ENCODE assay signal across 25 cellular contexts in the genomic region with DNA sequence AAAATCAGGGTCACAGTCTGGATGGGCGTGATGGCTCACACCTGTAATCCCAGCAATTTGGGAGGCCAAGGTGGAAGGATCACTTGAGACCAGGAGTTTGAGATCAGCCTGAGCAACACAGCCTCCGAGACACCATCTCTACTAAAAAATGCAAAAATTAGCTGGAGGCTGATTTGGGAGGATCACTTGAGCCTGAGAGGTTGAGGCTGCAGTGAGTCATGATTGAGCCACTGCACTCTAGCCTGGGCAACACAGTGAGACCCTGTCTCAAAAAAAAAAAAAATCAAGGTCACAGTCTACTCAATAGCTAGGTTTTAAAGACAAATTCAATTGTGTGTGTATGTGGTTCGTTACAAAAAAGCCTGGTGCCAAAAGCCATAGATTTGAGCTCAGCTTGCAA. TPM values are rescaled to one million over a fixed set of nuclear protein-coding genes. Genes with fewer than 3 reads are reported as not detected.
A peak's percentile ranks its signal among the peaks of the same experiment; 100 is the strongest.
DNase-seq lines count a peak whose midpoint lies in the region; ATAC-seq, FAIRE-seq and TF ChIP-seq lines count a peak whose summit lies in the region.
"Had no signal": no experiment of that assay in that cellular context is flagged by ENCODE, and none has a peak within 500 bp of the region (broad histone marks: within the 10 kb centered on the region; RNA-seq: fewer than 3 reads in every experiment).

No MANE protein-coding gene starts in this region.

- H3K4me2 ChIP-seq in HepG2 (ENCODE audit: low read depth, low read length) (no peak overlapping the region), trophoblast cell (ENCODE audit: low read length) (no peak overlapping the region)

- POLR2A ChIA-PET in HepG2 (lab: Yijun Ruan, JAX) = interaction anchor here (1.8 kb wide), 1 partner anchor 14 kb away, joined by 4 read pairs; no protein-coding TSS in a partner anchor
- POLR2A ChIA-PET in HEK293 (lab: Yijun Ruan, JAX) = no interaction called here

- no peak for TF ChIP-seq POLR2A in HepG2 (IDR thresholded peaks at IDR 0.05; ENCODE audit: insufficient read depth in 1 of 2, low read depth in 2 of 2, low read length in 2 of 2)
- no peak for TF ChIP-seq POLR2A in right lobe of liver (IDR thresholded peaks at IDR 0.05)
- no peak for TF ChIP-seq POLR2A in lower leg skin (IDR thresholded peaks at IDR 0.05)

- H3K27me3 ChIP-seq in HepG2 (ENCODE audit: control insufficient read depth in 1 of 2, insufficient read depth in 2 of 2, low read length in 2 of 2) (peaks cover 3 to 48% of the 10 kb centered on the region in 2 experiments; a peak in 3 of 5 replicates), right lobe of liver (no peaks in the 10 kb centered on the region), trophoblast cell (ENCODE audit: insufficient read depth, low read length) (no peaks in the 10 kb centered on the region)
- H3K27me3 ChIP-seq: BE2C; BLaER1 treated with 17β-estradiol and CSF1 and Interleukin-3, amounts not matched to agents 10 nM and 100 nM had no signal

- TF ChIP-seq CTCF in HepG2 (CRISPR knock-in tag; IDR thresholded peaks at IDR 0.05) = no peak
- no peak for TF ChIP-seq CTCF in right lobe of liver (IDR thresholded peaks at IDR 0.05)
- TF ChIP-seq CTCF in HEK293 (tag by site-specific recombination; IDR thresholded peaks at IDR 0.05) = no peak
- TF ChIP-seq CTCF in lower leg skin (IDR thresholded peaks at IDR 0.05) = no peak

- H3K79me1 ChIP-seq in trophoblast cell (ENCODE audit: low read length) = no peaks in the 10 kb centered on the region

- no peak for FAIRE-seq in HepG2 (lab: Jason Lieb, UNC)
- FAIRE-seq: D721Med, G401.6, GM12878, GM12892, GM18507 had no signal

- H3K18ac ChIP-seq in trophoblast cell (ENCODE audit: low read length) = no peak overlapping the region

- H3K4ac ChIP-seq in trophoblast cell (ENCODE audit: low read depth, low read length) = no peak overlapping the region

- no peak overlapping the region for H2AK5ac ChIP-seq in trophoblast cell (ENCODE audit: low read length)

- in situ Hi-C loops in HepG2 (cut with HindIII; ENCODE audit: extremely low pct_ligation_motif_present, low pct_unique_long_range_greater_than_20kb) = no loop called here

- TF ChIP-seq EP300 in HepG2 (IDR thresholded peaks at IDR 0.05; ENCODE audit: low read depth in 2 of 2, low read length in 2 of 2) (no peak), HepG2 (CRISPR knock-in tag; IDR thresholded peaks at IDR 0.05; ENCODE audit: borderline replicate concordance) (no peak)

- WGBS in HepG2 (ENCODE audit: low lambda C conversion rate) = 65% methylated on average over 3 of the region's 3 CpGs
- 77% methylated on average over 2 of the region's 3 CpGs for WGBS in right lobe of liver (ENCODE audit: insufficient coverage, low coverage, low lambda C conversion rate, missing lambda C conversion rate)
- WGBS in trophoblast cell (ENCODE audit: extremely low coverage, insufficient coverage, insufficient read length) = no CpG with 5 or more reads among the region's 3 CpGs
- 71 to 79% methylated on average over 3 of the region's 3 CpGs for WGBS in lower leg skin, 2 donors

- H2BK120ac ChIP-seq in trophoblast cell (ENCODE audit: insufficient read depth, low read length, poor library complexity) = no peak overlapping the region

- ATAC-seq in HepG2 = no peak
- ATAC-seq in right lobe of liver = no peak
- ATAC-seq: CD8-positive, alpha-beta T cell; GM12878 had no signal

- H3K9ac ChIP-seq in HepG2 (ENCODE audit: insufficient read depth, low read depth, low read length) (no peak overlapping the region), trophoblast cell (ENCODE audit: low read length) (no peak overlapping the region)
- H3K9ac ChIP-seq: BLaER1 treated with 17β-estradiol and CSF1 and Interleukin-3, amounts not matched to agents 10 nM and 100 nM had no signal

- no TSS peak for BruUV-seq in HepG2 (replicated peaks; lab: Mats Ljungman, UMichigan)

- H3K79me2 ChIP-seq in HepG2 (ENCODE audit: insufficient read depth, low read length) (no peaks in the 10 kb centered on the region), trophoblast cell (ENCODE audit: control insufficient read depth, insufficient read depth, low read length, poor library complexity) (no peaks in the 10 kb centered on the region)

- no peaks in the 10 kb centered on the region for H3K36me3 ChIP-seq in HepG2 (replicated peaks in 1 of 2; ENCODE audit: control insufficient read depth in 1 of 2, insufficient read depth in 2 of 2, low read length in 2 of 2)
- H3K36me3 ChIP-seq in right lobe of liver = no peaks in the 10 kb centered on the region
- H3K36me3 ChIP-seq in HEK293 (ENCODE audit: control insufficient read depth in 2 of 2, insufficient read depth in 1 of 2, low read length in 2 of 2) = no peaks in the 10 kb centered on the region
- H3K36me3 ChIP-seq in trophoblast cell (ENCODE audit: control insufficient read depth in 1 of 2, insufficient read depth in 2 of 2, low read length in 2 of 2) = no peaks in the 10 kb centered on the region
- H3K36me3 ChIP-seq: BE2C; BLaER1 treated with 17β-estradiol and CSF1 and Interleukin-3, amounts not matched to agents 10 nM and 100 nM had no signal

- CTCF ChIA-PET in HepG2 (lab: Yijun Ruan, JAX; ENCODE audit: low intra/inter-chr PET ratio, low total read pairs) = no interaction called here
- CTCF ChIA-PET in HEK293 (lab: Yijun Ruan, JAX) = interaction anchor here (0.6 to 2.0 kb wide), 2 partner anchors 14 to 394 kb away, joined by 4 to 6 read pairs; no protein-coding TSS in a partner anchor

- intact Hi-C loops in HepG2 (cut with micrococcal nuclease; ENCODE audit: unreplicated experiment) = no loop called here
- intact Hi-C loops in right lobe of liver (cut with DNase I) = no loop called here
- intact Hi-C loops in lower leg skin (cut with DNase I; ENCODE audit: low total_unique reads) = no loop called here

- H2AFZ ChIP-seq in HepG2 (ENCODE audit: low read length) = no peak overlapping the region
- H2AFZ ChIP-seq in trophoblast cell (ENCODE audit: insufficient read depth, low read length, poor library complexity) = no peak overlapping the region

- no peak overlapping the region for H3K23ac ChIP-seq in trophoblast cell (ENCODE audit: low read length)

- H3K4me3 ChIP-seq in HepG2 (replicated peaks in 1 of 3; ENCODE audit: insufficient read depth in 1 of 3, low read depth in 2 of 3, low read length in 3 of 3) (no peak overlapping the region), right lobe of liver (no peak overlapping the region), HEK293 (ENCODE audit: low read depth, low read length) (no peak overlapping the region), trophoblast cell (ENCODE audit: low read depth, low read length) (no peak overlapping the region), lower leg skin (ENCODE audit: low read depth, poor library complexity, severe bottlenecking) (no peak overlapping the region)
- H3K4me3 ChIP-seq: BLaER1 treated with 17β-estradiol and CSF1 and Interleukin-3, amounts not matched to agents 10 nM and 100 nM; GM12878 had no signal

- H4K12ac ChIP-seq in trophoblast cell (ENCODE audit: low read depth, low read length) = no peak overlapping the region

- H3K4me1 ChIP-seq in HepG2 (ENCODE audit: insufficient read depth, low read length) (peaks cover 52% of the 10 kb centered on the region), right lobe of liver (no peaks in the 10 kb centered on the region), HEK293 (ENCODE audit: control insufficient read depth, insufficient read depth, low read length) (no peaks in the 10 kb centered on the region), trophoblast cell (ENCODE audit: control insufficient read depth in 1 of 2, insufficient read depth in 2 of 2, low read length in 2 of 2) (peaks cover 0 to 3% of the 10 kb centered on the region in 2 experiments)

- DNase-seq in activated effector memory CD4-positive, alpha-beta T cell treated with anti-CD3 and anti-CD28 coated beads, Interleukin-2, amount 50 U/mL, for 16 hours = peak; percentile 25
- no peak for DNase-seq in activated effector memory CD4-positive, alpha-beta T cell treated with Interleukin-2 at 50 U/mL for 16 hours
- DNase-seq in HepG2 (ENCODE audit: low spot score) (no peak), right lobe of liver (no peak), trophoblast cell (peak; percentile 14 to 59), lower leg skin (ENCODE audit: low spot score in 2 of 2) (no peak), NCI-H2171 (lab: John Stamatoyannopoulos, UW) (no peak)
- DNase-seq: ACHN; BE2C; Caco-2; Calu3; CD4-positive, alpha-beta T cell; CD8-positive, alpha-beta T cell; DMS79 treated with DMSO at 0.1 percent for 48 hours; GF-D8 had no signal

- H3K9me3 ChIP-seq in HepG2 (ENCODE audit: low read length) = no peaks in the 10 kb centered on the region
- H3K9me3 ChIP-seq in right lobe of liver = no peaks in the 10 kb centered on the region
- no peaks in the 10 kb centered on the region for H3K9me3 ChIP-seq in HEK293 (ENCODE audit: control insufficient read depth, insufficient read depth, low read depth, low read length)
- H3K9me3 ChIP-seq in trophoblast cell (ENCODE audit: insufficient read depth, low read depth, low read length) = no peaks in the 10 kb centered on the region
- H3K9me3 ChIP-seq: BE2C; BLaER1 treated with 17β-estradiol and CSF1 and Interleukin-3, amounts not matched to agents 10 nM and 100 nM; Caco-2 had no signal

- H3K27ac ChIP-seq in HepG2 (ENCODE audit: extremely low read length, insufficient read depth, low read length) (no peak overlapping the region), right lobe of liver (no peak overlapping the region), HEK293 (ENCODE audit: extremely low read depth, low read depth, low read length) (no peak overlapping the region), trophoblast cell (ENCODE audit: low read depth, low read length) (no peak overlapping the region)
- H3K27ac ChIP-seq: 22Rv1; BLaER1 treated with 17β-estradiol and CSF1 and Interleukin-3, amounts not matched to agents 10 nM and 100 nM; C4-2B had no signal

- H4K20me1 ChIP-seq in HepG2 (ENCODE audit: insufficient read depth, low read length) = no peaks in the 10 kb centered on the region
- H4K20me1 ChIP-seq: BLaER1 treated with 17β-estradiol and CSF1 and Interleukin-3, amounts not matched to agents 10 nM and 100 nM had no signal

- TF ChIP-seq RAD21 in HepG2 (CRISPR knock-in tag; IDR thresholded peaks at IDR 0.05) = no peak

- H2BK12ac ChIP-seq in trophoblast cell (ENCODE audit: low read length) = no peak overlapping the region

- no peak overlapping the region for H3K14ac ChIP-seq in trophoblast cell (ENCODE audit: low read length)

- H4K91ac ChIP-seq in trophoblast cell (ENCODE audit: low read depth, low read length) = no peak overlapping the region

- H2BK5ac ChIP-seq in trophoblast cell (ENCODE audit: low read depth, low read length, poor library complexity) = no peak overlapping the region

- H4K8ac ChIP-seq in trophoblast cell (ENCODE audit: low read depth, low read length) = no peak overlapping the region

RNA-seq across cellular contexts. Expression of a gene that starts 34.4 kb away (rescaled TPM):
- not detected in 2 replicates for total RNA-seq in HepG2 (2016; rRNA removed; fragmentation: Illumina TruSeq; extraction: Trizol)
- total RNA-seq in HepG2 (2016; cell fraction: cytosol; rRNA removed; fragmentation: Illumina TruSeq; extraction: Trizol; ENCODE audit: low read depth) = not detected in 2 replicates
- total RNA-seq in HepG2 (2016; cell fraction: insoluble cytoplasmic fraction; rRNA removed; fragmentation: Illumina TruSeq; extraction: Trizol) = not detected in 2 replicates
- 0.03 TPM in 1 of 2 replicates, not detected in the other for total RNA-seq in HepG2 (2016; cell fraction: membrane; rRNA removed; fragmentation: Illumina TruSeq; extraction: Trizol)
- total RNA-seq in HepG2 (2016; cell fraction: nucleus; rRNA removed; fragmentation: Illumina TruSeq; extraction: Trizol) = not detected in 2 replicates
- under 0.01 TPM in 1 of 2 replicates, not detected in the other for polyA plus RNA-seq in HepG2 (2011; rRNA removed)
- polyA plus RNA-seq in HepG2 (2011; cell fraction: cytosol; rRNA removed) = not detected in 2 replicates
- polyA plus RNA-seq in HepG2 (2011; cell fraction: nucleus; rRNA removed) = 0.02 TPM in 1 of 2 replicates, not detected in the other
- 0.03 TPM in 2 replicates for polyA plus RNA-seq in HepG2 (2012)
- not detected in 2 replicates for polyA plus RNA-seq in HepG2 (2016; cell fraction: cytosol; fragmentation: Illumina TruSeq; extraction: Trizol; ENCODE audit: low read depth)
- not detected in 2 replicates for polyA plus RNA-seq in HepG2 (2016; cell fraction: insoluble cytoplasmic fraction; fragmentation: Illumina TruSeq; extraction: Trizol; ENCODE audit: low read depth)
- not detected in 2 replicates for polyA plus RNA-seq in HepG2 (2016; cell fraction: membrane; fragmentation: Illumina TruSeq; extraction: Trizol; ENCODE audit: low read depth)
- not detected in 2 replicates for polyA plus RNA-seq in HepG2 (2016; cell fraction: nucleus; fragmentation: Illumina TruSeq; extraction: Trizol; ENCODE audit: insufficient read depth, low read depth)
- 0.04 TPM in 1 of 2 replicates, not detected in the other for polyA minus RNA-seq in HepG2 (2011; rRNA and poly(A)+ RNA removed; ENCODE audit: low replicate concordance)
- polyA minus RNA-seq in HepG2 (2011; cell fraction: cytosol; rRNA and poly(A)+ RNA removed) = not detected in 2 replicates
- under 0.01 TPM in 2 replicates for polyA minus RNA-seq in HepG2 (2011; cell fraction: nucleus; rRNA and poly(A)+ RNA removed)
- total RNA-seq in right lobe of liver = not detected
- polyA plus RNA-seq in trophoblast cell (2013) = 0.08 and 0.10 TPM in 2 replicates
- total RNA-seq in lower leg skin = under 1 TPM in 2 of 4 donors, not detected in 2; 0.03 to 0.29 TPM
- total RNA-seq: CD4-positive, alpha-beta T cell; CD8-positive, alpha-beta T cell; GM12878 had no signal
- polyA plus RNA-seq: AG04450 had no signal

RNA-seq across cellular contexts. Expression of a gene that starts 44.7 kb away (rescaled TPM):
- total RNA-seq in HepG2 (2016; rRNA removed; fragmentation: Illumina TruSeq; extraction: Trizol) (114 and 153 TPM in 2 replicates), right lobe of liver (10 to 100 TPM; 18.5 to 24.3 (median 20.1) TPM), lower leg skin (10 to 100 TPM; 24.3 to 45.7 (median 39.9) TPM)
- total RNA-seq in HepG2 (2016; cell fraction: cytosol; rRNA removed; fragmentation: Illumina TruSeq; extraction: Trizol; ENCODE audit: low read depth) = 43.6 and 44.9 TPM in 2 replicates
- total RNA-seq in HepG2 (2016; cell fraction: insoluble cytoplasmic fraction; rRNA removed; fragmentation: Illumina TruSeq; extraction: Trizol) = 115 and 154 TPM in 2 replicates
- total RNA-seq in HepG2 (2016; cell fraction: membrane; rRNA removed; fragmentation: Illumina TruSeq; extraction: Trizol) = 112 and 113 TPM in 2 replicates
- 69.6 and 78.0 TPM in 2 replicates for total RNA-seq in HepG2 (2016; cell fraction: nucleus; rRNA removed; fragmentation: Illumina TruSeq; extraction: Trizol)
- 48.6 and 58.3 TPM in 2 replicates for polyA plus RNA-seq in HepG2 (2011; rRNA removed)
- 24.1 and 35.3 TPM in 2 replicates for polyA plus RNA-seq in HepG2 (2011; cell fraction: cytosol; rRNA removed)
- 54.5 and 54.9 TPM in 2 replicates for polyA plus RNA-seq in HepG2 (2011; cell fraction: nucleus; rRNA removed)
- polyA plus RNA-seq in HepG2 (2012) = 56.1 and 60.9 TPM in 2 replicates
- 34.1 and 42.7 TPM in 2 replicates for polyA plus RNA-seq in HepG2 (2016; cell fraction: cytosol; fragmentation: Illumina TruSeq; extraction: Trizol; ENCODE audit: low read depth)
- 112 and 114 TPM in 2 replicates for polyA plus RNA-seq in HepG2 (2016; cell fraction: insoluble cytoplasmic fraction; fragmentation: Illumina TruSeq; extraction: Trizol; ENCODE audit: low read depth)
- polyA plus RNA-seq in HepG2 (2016; cell fraction: membrane; fragmentation: Illumina TruSeq; extraction: Trizol; ENCODE audit: low read depth) = 70.4 and 72.1 TPM in 2 replicates
- 110 and 111 TPM in 2 replicates for polyA plus RNA-seq in HepG2 (2016; cell fraction: nucleus; fragmentation: Illumina TruSeq; extraction: Trizol; ENCODE audit: insufficient read depth, low read depth)
- 29.1 and 41.3 TPM in 2 replicates for polyA minus RNA-seq in HepG2 (2011; rRNA and poly(A)+ RNA removed; ENCODE audit: low replicate concordance)
- 45.6 and 55.3 TPM in 2 replicates for polyA minus RNA-seq in HepG2 (2011; cell fraction: cytosol; rRNA and poly(A)+ RNA removed)
- 66.1 and 72.4 TPM in 2 replicates for polyA minus RNA-seq in HepG2 (2011; cell fraction: nucleus; rRNA and poly(A)+ RNA removed)
- 27.7 and 28.8 TPM in 2 replicates for polyA plus RNA-seq in trophoblast cell (2013)

Comparison
In these comparisons a context has a peak if more than half of its experiments do, and no peak if none do; other contexts are left out.
1. DNase-seq: peak in activated effector memory CD4-positive, alpha-beta T cell treated with anti-CD3 and anti-CD28 coated beads, Interleukin-2, amount 50 U/mL, for 16 hours (single experiment) and trophoblast cell (2 of 2); none in activated effector memory CD4-positive, alpha-beta T cell treated with Interleukin-2 at 50 U/mL for 16 hours (single experiment), HepG2 (single experiment), right lobe of liver (0 of 3), lower leg skin (0 of 2) and NCI-H2171 (single experiment).